In the genomic region with DNA sequence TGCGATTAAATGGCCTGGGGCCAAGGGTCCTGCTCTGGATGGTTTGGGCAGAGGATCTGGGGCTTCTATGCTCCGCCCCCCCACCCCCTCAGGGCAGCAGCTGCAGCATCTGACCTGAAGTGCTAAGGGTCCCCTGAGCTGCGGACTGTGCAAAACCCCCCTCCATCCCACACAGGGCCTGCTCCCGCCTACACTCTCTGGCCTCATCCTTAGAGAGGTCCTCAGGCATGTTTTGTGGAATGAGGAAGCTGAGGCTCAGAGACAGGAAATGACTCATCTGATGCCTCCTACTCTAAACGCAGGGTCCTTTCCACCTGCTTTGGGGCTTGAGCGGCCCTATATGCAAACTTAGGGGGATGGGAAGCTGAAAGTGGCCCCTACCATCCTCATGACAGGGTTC, we compare ENCODE assay signal across 9 cellular contexts. TPM values are rescaled to one million over a fixed set of nuclear protein-coding genes. Genes with fewer than 3 reads are reported as not detected.
DNase-seq lines count a peak whose midpoint lies in the region; ATAC-seq and TF ChIP-seq lines count a peak whose summit lies in the region.
"Had no signal": no experiment of that assay in that cellular context is flagged by ENCODE, and none has a peak within 500 bp of the region (broad histone marks: within the 10 kb centered on the region; RNA-seq: fewer than 3 reads in every experiment).

No MANE protein-coding gene starts in this region.

- no peaks in the 10 kb centered on the region for H3K27me3 ChIP-seq in GM23338 (ENCODE audit: insufficient read depth)
- H3K27me3 ChIP-seq: adrenal gland had no signal

- no peaks in the 10 kb centered on the region for H3K9me2 ChIP-seq in GM23338 (ENCODE audit: insufficient read depth)

- no peak overlapping the region for H3K27ac Mint-ChIP-seq in GM23338
- no peak overlapping the region for H3K27ac Mint-ChIP-seq in activated T-cell treated with anti-CD3 and anti-CD28 coated beads, Interleukin-2, amount 50 U/mL, for 72 hours

- ATAC-seq in GM23338: peak; percentile 48
- peak; percentile 52 to 59 for ATAC-seq in activated T-cell treated with anti-CD3 and anti-CD28 coated beads, Interleukin-2, amount 50 U/mL, for 72 hours (replicated peaks in 1 of 2)

- H3K9me3 Mint-ChIP-seq in GM23338: no peaks in the 10 kb centered on the region
- no peaks in the 10 kb centered on the region for H3K9me3 Mint-ChIP-seq in activated T-cell treated with anti-CD3 and anti-CD28 coated beads, Interleukin-2, amount 50 U/mL, for 72 hours

- peaks cover 12% of the 10 kb centered on the region for H3K27me3 Mint-ChIP-seq in GM23338 (ENCODE audit: insufficient read depth, low read depth, poor library complexity)
- H3K27me3 Mint-ChIP-seq in activated T-cell treated with anti-CD3 and anti-CD28 coated beads, Interleukin-2, amount 50 U/mL, for 72 hours (ENCODE audit: low read depth): no peaks in the 10 kb centered on the region

- no peak for TF ChIP-seq RAD21 in Ishikawa (IDR thresholded peaks at IDR 0.05; ENCODE audit: low read depth)

- no peak overlapping the region for H3K4me3 Mint-ChIP-seq in GM23338
- no peak overlapping the region for H3K4me3 Mint-ChIP-seq in activated T-cell treated with anti-CD3 and anti-CD28 coated beads, Interleukin-2, amount 50 U/mL, for 72 hours

- no peak overlapping the region; the same call in 1 of the 2 replicates for H2AFZ ChIP-seq in GM23338

- H3K4me1 Mint-ChIP-seq in GM23338: peaks cover 16% of the 10 kb centered on the region
- peaks cover 15% of the 10 kb centered on the region for H3K4me1 Mint-ChIP-seq in activated T-cell treated with anti-CD3 and anti-CD28 coated beads, Interleukin-2, amount 50 U/mL, for 72 hours (ENCODE audit: low read depth)

- H3K4me2 ChIP-seq in GM23338: peak overlapping the region; percentile 55; the same call in 1 of the 2 replicates

- H3F3A ChIP-seq in GM23338 (replicated peaks; ENCODE audit: low read depth): no peaks in the 10 kb centered on the region

- H4K20me1 ChIP-seq in GM23338 (replicated peaks; ENCODE audit: insufficient read depth): no peaks in the 10 kb centered on the region

- no peak overlapping the region for H3K4me3 ChIP-seq in GM23338
- H3K4me3 ChIP-seq: adrenal gland had no signal

- no peak for TF ChIP-seq EP300 in Ishikawa (IDR thresholded peaks at IDR 0.05; ENCODE audit: borderline replicate concordance)

- TF ChIP-seq CTCF in GM23338 (conservative IDR thresholded peaks at IDR 0.05; ENCODE audit: low read depth in 2 of 2): no peak

- H3K36me3 ChIP-seq in GM23338 (ENCODE audit: insufficient read depth): no peaks in the 10 kb centered on the region
- H3K36me3 ChIP-seq: adrenal gland had no signal

- H3K27ac ChIP-seq in GM23338 (ENCODE audit: low read depth): no peak overlapping the region
- H3K27ac ChIP-seq: adrenal gland had no signal

- H3K4me1 ChIP-seq in GM23338 (ENCODE audit: insufficient read depth): peaks cover 7% of the 10 kb centered on the region

- H3K79me2 ChIP-seq in GM23338 (replicated peaks; ENCODE audit: insufficient read depth): no peaks in the 10 kb centered on the region

- peak; percentile 8 for DNase-seq in activated CD4-positive, alpha-beta T cell treated with anti-CD3 and anti-CD28 coated beads for 48 hours
- no peak for DNase-seq in activated CD4-positive, alpha-beta T cell treated with anti-CD3 and anti-CD28 coated beads, Interleukin-2, amount 50 U/mL, for 1 hour
- DNase-seq in GM23338 (ENCODE audit: low spot score) (peak; percentile 68), kidney tubule cell (ENCODE audit: low spot score) (peak; percentile 89), DMS 273 treated with DMSO at 0.1 percent for 48 hours (lab: John Stamatoyannopoulos, UW) (no peak), HuH-7 (ENCODE audit: low spot score) (no peak)
- DNase-seq in activated T-cell treated with anti-CD3 and anti-CD28 coated beads, Interleukin-2, amount 50 U/mL, for 72 hours: peak in 1 of 2 donors; percentile 7

- no peaks in the 10 kb centered on the region for H3K36me3 Mint-ChIP-seq in GM23338 (ENCODE audit: low read depth)
- H3K36me3 Mint-ChIP-seq in activated T-cell treated with anti-CD3 and anti-CD28 coated beads, Interleukin-2, amount 50 U/mL, for 72 hours (ENCODE audit: insufficient read depth in 2 of 2): no peaks in the 10 kb centered on the region

TF ChIP-seq in GM23338, 12 proteins besides CTCF, POLR2A, EP300 and RAD21:
- TF ChIP-seq, protein P1, sequence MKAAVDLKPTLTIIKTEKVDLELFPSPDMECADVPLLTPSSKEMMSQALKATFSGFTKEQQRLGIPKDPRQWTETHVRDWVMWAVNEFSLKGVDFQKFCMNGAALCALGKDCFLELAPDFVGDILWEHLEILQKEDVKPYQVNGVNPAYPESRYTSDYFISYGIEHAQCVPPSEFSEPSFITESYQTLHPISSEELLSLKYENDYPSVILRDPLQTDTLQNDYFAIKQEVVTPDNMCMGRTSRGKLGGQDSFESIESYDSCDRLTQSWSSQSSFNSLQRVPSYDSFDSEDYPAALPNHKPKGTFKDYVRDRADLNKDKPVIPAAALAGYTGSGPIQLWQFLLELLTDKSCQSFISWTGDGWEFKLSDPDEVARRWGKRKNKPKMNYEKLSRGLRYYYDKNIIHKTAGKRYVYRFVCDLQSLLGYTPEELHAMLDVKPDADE (IDR thresholded peaks at IDR 0.05): 0 out of 2 replicates have a peak, but pooled peaks have one; percentile 27
- TF ChIP-seq JUNB (IDR thresholded peaks at IDR 0.05; ENCODE audit: unreplicated experiment): no peak
TF ChIP-seq in GM23338: peak in this region for 1.

TF ChIP-seq in Ishikawa, 13 proteins besides CTCF, POLR2A, EP300 and RAD21:
- no peak for TF ChIP-seq ZBTB7A (IDR thresholded peaks at IDR 0.05; ENCODE audit: low read depth)
- TF ChIP-seq, protein P2, sequence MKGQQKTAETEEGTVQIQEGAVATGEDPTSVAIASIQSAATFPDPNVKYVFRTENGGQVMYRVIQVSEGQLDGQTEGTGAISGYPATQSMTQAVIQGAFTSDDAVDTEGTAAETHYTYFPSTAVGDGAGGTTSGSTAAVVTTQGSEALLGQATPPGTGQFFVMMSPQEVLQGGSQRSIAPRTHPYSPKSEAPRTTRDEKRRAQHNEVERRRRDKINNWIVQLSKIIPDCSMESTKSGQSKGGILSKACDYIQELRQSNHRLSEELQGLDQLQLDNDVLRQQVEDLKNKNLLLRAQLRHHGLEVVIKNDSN (IDR thresholded peaks at IDR 0.05): no peak
- 0 out of 2 replicates have a peak, but pooled peaks have one; percentile 21 for TF ChIP-seq TCF12 (IDR thresholded peaks at IDR 0.05; ENCODE audit: low read depth)

RNA-seq across cellular contexts. Expression of a gene that starts 59.5 kb away (rescaled TPM):
- 19.7 and 41.2 TPM in 2 replicates for total RNA-seq in GM23338 (2014; rRNA removed; shearing (Covaris generic))
- polyA plus RNA-seq in GM23338 (2016; fragmentation: Nextera tagmentation; extraction: Ambion mirVana): 18.2 and 19.9 TPM in 2 replicates
- total RNA-seq in activated T-cell treated with anti-CD3 and anti-CD28 coated beads, Interleukin-2, amount 50 U/mL, for 72 hours: 10 to 100 TPM in 1 of 2 donors, 1 to 10 TPM in 1; 7.1 to 33.1 TPM

Comparison
In these comparisons a context has a peak if more than half of its experiments do, and no peak if none do; other contexts are left out.
1. DNase-seq: peak in activated CD4-positive, alpha-beta T cell treated with anti-CD3 and anti-CD28 coated beads for 48 hours (single experiment), GM23338 (single experiment) and kidney tubule cell (single experiment); none in activated CD4-positive, alpha-beta T cell treated with anti-CD3 and anti-CD28 coated beads, Interleukin-2, amount 50 U/mL, for 1 hour (single experiment), DMS 273 treated with DMSO at 0.1 percent for 48 hours (single experiment) and HuH-7 (single experiment).